In genomic region chr12:8184206-8184605, GRCh38 we compare ENCODE assay signal across 2 cellular contexts. TPM values are rescaled to one million over a fixed set of nuclear protein-coding genes. Genes with fewer than 3 reads are reported as not detected.
"Had no signal": no experiment of that assay in that cellular context is flagged by ENCODE, and none has a peak within 500 bp of the region (broad histone marks: within the 10 kb centered on the region; RNA-seq: fewer than 3 reads in every experiment).

No MANE protein-coding gene starts in this region.

RNA-seq across cellular contexts. Expression of gene ZNF705A, which starts 27.4 kb away (rescaled TPM):
- total RNA-seq: G401, GM12878 had no signal

RNA-seq across cellular contexts. Expression of gene FAM90A1, which starts 43.2 kb away (rescaled TPM):
- total RNA-seq: G401 had no signal
